Comparison of ENCODE assay signal across 11 cellular contexts in the genomic region with DNA sequence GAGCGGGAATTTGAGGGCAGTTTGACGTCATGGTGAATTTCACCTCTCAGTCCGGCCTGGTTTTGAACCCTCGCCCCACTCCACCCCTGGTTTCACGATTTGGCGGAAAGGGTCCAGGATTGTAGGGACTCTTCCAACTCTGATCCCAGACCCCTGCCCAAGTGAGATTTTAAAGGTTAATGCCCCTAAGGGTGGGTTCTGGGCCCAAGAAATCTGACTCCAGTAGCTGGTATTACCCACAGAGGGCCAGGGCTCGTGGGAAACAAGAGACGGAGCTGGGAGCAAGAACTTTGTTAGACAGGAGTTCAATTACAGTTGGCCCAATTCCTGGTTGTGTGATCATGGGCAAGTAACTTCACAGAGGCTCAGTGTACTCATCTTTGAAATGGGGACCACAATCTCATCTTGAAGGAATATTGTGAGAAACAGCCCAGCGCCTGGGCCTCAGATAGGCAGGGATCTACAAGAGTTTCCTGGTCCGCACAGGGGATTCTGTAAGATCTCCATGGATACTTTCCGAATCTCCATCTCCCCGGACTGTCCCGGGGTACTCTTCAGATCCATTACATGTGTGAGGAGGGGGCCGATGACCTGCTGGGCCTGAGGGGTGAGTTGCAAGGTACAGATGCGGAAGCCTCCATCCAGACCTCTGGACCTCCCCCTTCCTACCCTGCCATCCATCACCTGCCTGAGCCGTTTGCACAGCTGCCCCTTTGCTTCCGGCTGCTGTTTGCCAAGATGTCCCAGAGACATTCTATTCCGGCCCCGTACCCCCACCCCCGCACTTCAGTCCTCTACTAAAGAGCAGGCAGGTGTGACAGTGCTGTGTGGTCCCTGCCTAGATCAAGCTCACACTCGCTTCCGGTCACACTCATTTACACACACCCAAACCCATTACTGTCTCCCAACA. TPM values are rescaled to one million over a fixed set of nuclear protein-coding genes. Genes with fewer than 3 reads are reported as not detected.
DNase-seq lines count a peak whose midpoint lies in the region; ATAC-seq, FAIRE-seq and TF ChIP-seq lines count a peak whose summit lies in the region.
"Had no signal": no experiment of that assay in that cellular context is flagged by ENCODE, and none has a peak within 500 bp of the region (broad histone marks: within the 10 kb centered on the region; RNA-seq: fewer than 3 reads in every experiment).

No MANE protein-coding gene starts in this region.

- CTCF ChIA-PET in activated CD4-positive, alpha-beta T cell treated with anti-CD3 and anti-CD28 coated beads, Interleukin-2, amount 10 ng/mL, durations not matched to agents 7 days and 5 days (lab: Charles Lee): interaction anchor here (0.8 to 2.5 kb wide), 4 partner anchors 22 to 102 kb away, joined by 3 to 15 read pairs (median 6); partner anchors contain the start of gene CALCB
- CTCF ChIA-PET in A673 (lab: Charles Lee): no interaction called here

- H3K27me3 Mint-ChIP-seq in activated CD4-positive, alpha-beta T cell treated with anti-CD3 and anti-CD28 coated beads, Interleukin-2, amount 10 ng/mL, durations not matched to agents 7 days and 5 days: peaks cover 75% of the 10 kb centered on the region
- H3K27me3 Mint-ChIP-seq in endothelial cell (ENCODE audit: unreplicated experiment): peaks cover 24% of the 10 kb centered on the region

- no peak for DNase-seq in activated CD4-positive, alpha-beta T cell treated with anti-CD3 and anti-CD28 coated beads, Interleukin-2, amount 10 ng/mL, durations not matched to agents 7 days and 5 days
- no peak for DNase-seq in activated CD4-positive, alpha-beta T cell treated with anti-CD3 and anti-CD28 coated beads for 1 hour
- DNase-seq in NCI-H345 (lab: John Stamatoyannopoulos, UW) (peak; percentile 70), endothelial cell (ENCODE audit: low spot score) (no peak), kidney (no peak), A673 (ENCODE audit: low spot score) (no peak)
- DNase-seq in stimulated activated effector memory CD8-positive, alpha-beta T cell treated with anti-CD3 and anti-CD28 coated beads, Interleukin-12 subunit alpha, Interleukin-12 subunit beta, amount 100 ng/mL, for 72 hours (ENCODE audit: low spot score in 2 of 2): no peak
- DNase-seq in central memory CD4-positive, alpha-beta T cell: no peak

- peak overlapping the region; percentile 53 for H3K4me3 Mint-ChIP-seq in activated CD4-positive, alpha-beta T cell treated with anti-CD3 and anti-CD28 coated beads, Interleukin-2, amount 10 ng/mL, durations not matched to agents 7 days and 5 days
- peak overlapping the region; percentile 67 for H3K4me3 Mint-ChIP-seq in endothelial cell (ENCODE audit: unreplicated experiment)
- H3K4me3 Mint-ChIP-seq in stimulated activated effector memory CD8-positive, alpha-beta T cell treated with anti-CD3 and anti-CD28 coated beads, Interleukin-12 subunit alpha, Interleukin-12 subunit beta, amount 100 ng/mL, for 72 hours: peak overlapping the region; percentile 71

- POLR2A ChIA-PET in activated CD4-positive, alpha-beta T cell treated with anti-CD3 and anti-CD28 coated beads, Interleukin-2, amount 10 ng/mL, durations not matched to agents 7 days and 5 days (lab: Charles Lee): no interaction called here
- POLR2A ChIA-PET in A673 (lab: Charles Lee; ENCODE audit: low non-redundant PET): no interaction called here

- no peak overlapping the region for H3K27ac Mint-ChIP-seq in activated CD4-positive, alpha-beta T cell treated with anti-CD3 and anti-CD28 coated beads, Interleukin-2, amount 10 ng/mL, durations not matched to agents 7 days and 5 days
- no peak overlapping the region for H3K27ac Mint-ChIP-seq in endothelial cell (ENCODE audit: unreplicated experiment)
- H3K27ac Mint-ChIP-seq in stimulated activated effector memory CD8-positive, alpha-beta T cell treated with anti-CD3 and anti-CD28 coated beads, Interleukin-12 subunit alpha, Interleukin-12 subunit beta, amount 100 ng/mL, for 72 hours: no peak overlapping the region

- no peak overlapping the region for H3K9ac ChIP-seq in kidney (ENCODE audit: low read length in 2 of 2)

- no peak for TF ChIP-seq CTCF in endothelial cell (IDR thresholded peaks at IDR 0.05; ENCODE audit: unreplicated experiment)
- TF ChIP-seq CTCF in kidney (IDR thresholded peaks at IDR 0.05; ENCODE audit: borderline replicate concordance, extremely low read depth, insufficient read depth): no peak
- no peak for TF ChIP-seq CTCF in A673 (conservative IDR thresholded peaks at IDR 0.05; ENCODE audit: low read depth, low read length)

- no peak overlapping the region for H3K27ac ChIP-seq in kidney (ENCODE audit: low read depth in 2 of 2, low read length in 2 of 2)
- no peak overlapping the region for H3K27ac ChIP-seq in A673 (ENCODE audit: low read depth, low read length, poor library complexity, severe bottlenecking)

- peak; percentile 11 for ATAC-seq in stimulated activated effector memory CD8-positive, alpha-beta T cell treated with anti-CD3 and anti-CD28 coated beads, Interleukin-12 subunit alpha, Interleukin-12 subunit beta, amount 100 ng/mL, for 72 hours

- no TSS peak for BruUV-seq in A673 (replicated peaks; lab: Mats Ljungman, UMichigan)

- H3K9me3 ChIP-seq in kidney (ENCODE audit: control insufficient read depth in 1 of 2, low read length in 2 of 2): no peaks in the 10 kb centered on the region
- no peaks in the 10 kb centered on the region for H3K9me3 ChIP-seq in A673 (ENCODE audit: low read depth, low read length, poor library complexity, severe bottlenecking)
- H3K9me3 ChIP-seq: BE2C had no signal

- peaks cover 10% of the 10 kb centered on the region for H3K27me3 ChIP-seq in A673 (replicated peaks; ENCODE audit: insufficient read depth, low read depth, low read length, poor library complexity)

- peak overlapping the region in 1 of 2 donors; percentile 43 for H3K4me3 ChIP-seq in kidney (ENCODE audit: low read length in 2 of 2)
- H3K4me3 ChIP-seq in A673 (ENCODE audit: low read depth, low read length, poor library complexity, severe bottlenecking): no peak overlapping the region

- no peaks in the 10 kb centered on the region for H3K36me3 Mint-ChIP-seq in activated CD4-positive, alpha-beta T cell treated with anti-CD3 and anti-CD28 coated beads, Interleukin-2, amount 10 ng/mL, durations not matched to agents 7 days and 5 days (ENCODE audit: low read depth)
- no peaks in the 10 kb centered on the region for H3K36me3 Mint-ChIP-seq in endothelial cell (ENCODE audit: low read depth, unreplicated experiment)
- no peaks in the 10 kb centered on the region for H3K36me3 Mint-ChIP-seq in stimulated activated effector memory CD8-positive, alpha-beta T cell treated with anti-CD3 and anti-CD28 coated beads, Interleukin-12 subunit alpha, Interleukin-12 subunit beta, amount 100 ng/mL, for 72 hours

- no peak for FAIRE-seq in kidney (lab: Jason Lieb, UNC)

- peaks cover 10 to 13% of the 10 kb centered on the region in 2 donors for H3K4me1 ChIP-seq in kidney (ENCODE audit: control insufficient read depth in 1 of 2, insufficient read depth in 1 of 2, low read depth in 1 of 2, low read length in 2 of 2)
- no peaks in the 10 kb centered on the region for H3K4me1 ChIP-seq in A673 (ENCODE audit: insufficient read depth, low read length, poor library complexity, severe bottlenecking)
- H3K4me1 ChIP-seq: BE2C had no signal

- H3K9me3 Mint-ChIP-seq in activated CD4-positive, alpha-beta T cell treated with anti-CD3 and anti-CD28 coated beads, Interleukin-2, amount 10 ng/mL, durations not matched to agents 7 days and 5 days: no peaks in the 10 kb centered on the region
- H3K9me3 Mint-ChIP-seq in endothelial cell (ENCODE audit: unreplicated experiment): no peaks in the 10 kb centered on the region
- no peaks in the 10 kb centered on the region for H3K9me3 Mint-ChIP-seq in stimulated activated effector memory CD8-positive, alpha-beta T cell treated with anti-CD3 and anti-CD28 coated beads, Interleukin-12 subunit alpha, Interleukin-12 subunit beta, amount 100 ng/mL, for 72 hours

- peaks cover 32% of the 10 kb centered on the region for H3K4me1 Mint-ChIP-seq in activated CD4-positive, alpha-beta T cell treated with anti-CD3 and anti-CD28 coated beads, Interleukin-2, amount 10 ng/mL, durations not matched to agents 7 days and 5 days
- peaks cover 29% of the 10 kb centered on the region for H3K4me1 Mint-ChIP-seq in endothelial cell (ENCODE audit: unreplicated experiment)
- peaks cover 37% of the 10 kb centered on the region for H3K4me1 Mint-ChIP-seq in stimulated activated effector memory CD8-positive, alpha-beta T cell treated with anti-CD3 and anti-CD28 coated beads, Interleukin-12 subunit alpha, Interleukin-12 subunit beta, amount 100 ng/mL, for 72 hours

- no peaks in the 10 kb centered on the region for H3K36me3 ChIP-seq in kidney (ENCODE audit: control insufficient read depth in 1 of 2, insufficient read depth in 2 of 2, low read length in 2 of 2)
- H3K36me3 ChIP-seq in A673 (ENCODE audit: insufficient read depth, low read length, poor library complexity, severe bottlenecking): no peaks in the 10 kb centered on the region
- H3K36me3 ChIP-seq: BE2C had no signal

- intact Hi-C loops in kidney (cut with DNase I): no loop called here
- intact Hi-C loops in A673 (cut with micrococcal nuclease; ENCODE audit: unreplicated experiment): no loop called here

RNA-seq across cellular contexts. Expression of gene CALCA, which starts 0.7 kb away (rescaled TPM):
- total RNA-seq in activated CD4-positive, alpha-beta T cell treated with anti-CD3 and anti-CD28 coated beads, Interleukin-2, amount 10 ng/mL, durations not matched to agents 7 days and 5 days: not detected
- total RNA-seq in endothelial cell (ENCODE audit: unreplicated experiment): not detected
- not detected for total RNA-seq in kidney
- polyA plus RNA-seq in kidney (ENCODE audit: insufficient read depth, low read depth, low replicate concordance): 29.8 TPM
- 1.0 and 2.2 TPM in 2 replicates for total RNA-seq in A673 (2021)
- total RNA-seq: lower leg skin, RPMI7951 had no signal
